1 cellular context compared by ENCODE assay signal in genomic region chr10:62085821-62086220, GRCh38.
TF ChIP-seq lines count a peak whose summit lies in the region.

No MANE protein-coding gene starts in this region.

TF ChIP-seq in WTC11, 78 proteins besides CTCF, POLR2A, EP300 and RAD21 (continued from another document):
- TF ChIP-seq STAT6 (CRISPR knock-in tag; conservative IDR thresholded peaks at IDR 0.05; ENCODE audit: low read depth) (no peak), MAX (CRISPR knock-in tag; IDR thresholded peaks at IDR 0.05) (no peak), NR1H2 (CRISPR knock-in tag; IDR thresholded peaks at IDR 0.05) (no peak), NR2C2 (CRISPR knock-in tag; IDR thresholded peaks at IDR 0.05) (no peak), ELF4 (CRISPR knock-in tag; IDR thresholded peaks at IDR 0.05; ENCODE audit: low read depth) (no peak), ZNF121 (CRISPR knock-in tag; IDR thresholded peaks at IDR 0.05) (no peak)
- TF ChIP-seq, protein P1, sequence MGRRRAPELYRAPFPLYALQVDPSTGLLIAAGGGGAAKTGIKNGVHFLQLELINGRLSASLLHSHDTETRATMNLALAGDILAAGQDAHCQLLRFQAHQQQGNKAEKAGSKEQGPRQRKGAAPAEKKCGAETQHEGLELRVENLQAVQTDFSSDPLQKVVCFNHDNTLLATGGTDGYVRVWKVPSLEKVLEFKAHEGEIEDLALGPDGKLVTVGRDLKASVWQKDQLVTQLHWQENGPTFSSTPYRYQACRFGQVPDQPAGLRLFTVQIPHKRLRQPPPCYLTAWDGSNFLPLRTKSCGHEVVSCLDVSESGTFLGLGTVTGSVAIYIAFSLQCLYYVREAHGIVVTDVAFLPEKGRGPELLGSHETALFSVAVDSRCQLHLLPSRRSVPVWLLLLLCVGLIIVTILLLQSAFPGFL (CRISPR knock-in tag; IDR thresholded peaks at IDR 0.05; ENCODE audit: borderline replicate concordance): no peak
TF ChIP-seq in WTC11: peak in this region for 0.
